13 cellular contexts compared by ENCODE assay signal in the genomic region with DNA sequence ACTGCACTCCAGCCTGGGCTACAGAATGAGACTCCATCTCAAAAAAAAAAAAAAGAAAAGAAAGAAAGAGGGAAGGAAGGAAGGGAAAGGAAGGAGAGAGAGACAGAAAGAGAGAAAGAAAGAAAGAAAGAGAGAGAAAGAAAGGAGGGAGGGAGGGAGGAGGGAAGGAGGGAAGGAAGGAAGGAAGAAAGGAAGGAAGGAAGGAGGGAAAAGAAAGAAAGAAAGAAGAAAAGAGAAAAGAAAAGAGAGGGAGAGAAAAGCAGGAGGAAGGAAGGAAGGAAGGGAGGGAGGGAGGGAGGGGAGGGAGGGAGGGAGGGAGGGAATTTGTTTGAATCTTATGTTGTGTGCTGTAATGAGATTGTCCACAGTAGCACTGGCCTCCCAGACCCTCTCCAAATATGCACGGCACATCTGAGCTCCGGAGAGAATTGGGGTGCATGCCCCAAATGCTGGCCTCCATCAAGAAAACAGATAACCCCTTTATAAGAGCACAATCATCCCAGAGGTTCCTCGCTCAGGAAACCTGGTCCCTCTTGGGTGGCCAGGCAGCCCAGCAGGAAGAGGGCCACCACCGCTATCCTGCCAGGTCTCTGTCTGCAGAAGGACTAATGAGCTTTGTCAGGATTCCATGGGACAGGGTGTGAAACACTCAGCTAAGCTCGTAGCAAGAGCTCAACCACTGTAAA. TPM values are rescaled to one million over a fixed set of nuclear protein-coding genes. Genes with fewer than 3 reads are reported as not detected.
DNase-seq lines count a peak whose midpoint lies in the region; ATAC-seq and TF ChIP-seq lines count a peak whose summit lies in the region.
"Had no signal": no experiment of that assay in that cellular context is flagged by ENCODE, and none has a peak within 500 bp of the region (broad histone marks: within the 10 kb centered on the region; RNA-seq: fewer than 3 reads in every experiment).

No MANE protein-coding gene starts in this region.

- H3K27me3 ChIP-seq in Peyer's patch: no peaks in the 10 kb centered on the region

- no peak overlapping the region for H3K4me3 ChIP-seq in Peyer's patch

- no peak for DNase-seq in activated CD8-positive, alpha-beta memory T cell treated with anti-CD3 and anti-CD28 coated beads, Interleukin-2, amount 10 ng/mL, durations not matched to agents 7 days and 5 days
- no peak for DNase-seq in activated CD8-positive, alpha-beta memory T cell treated with anti-CD3 and anti-CD28 coated beads, Interleukin-2, amount 50 U/mL, for 4 hours
- DNase-seq in Peyer's patch: peak in 1 of 3 donors; percentile 15
- DNase-seq in effector memory CD8-positive, alpha-beta T cell: no peak
- DNase-seq in hepatic stellate cell (ENCODE audit: low spot score): no peak
- DNase-seq in NCI-H2029 (lab: John Stamatoyannopoulos, UW): no peak
- DNase-seq in stimulated activated CD8-positive, alpha-beta memory T cell treated with anti-CD3 and anti-CD28 coated beads, Interleukin-4, amount 100 ng/mL, for 48 hours: no peak
- DNase-seq: NCI-H1436, nephron progenitor cell had no signal

- ATAC-seq in activated CD8-positive, alpha-beta memory T cell treated with anti-CD3 and anti-CD28 coated beads, Interleukin-2, amount 10 ng/mL, durations not matched to agents 7 days and 5 days: no peak
- ATAC-seq in effector memory CD8-positive, alpha-beta T cell (replicated peaks): no peak
- ATAC-seq in stimulated activated memory B cell treated with anti-CD40 and anti-IgM and Interleukin-4, amounts not matched to agents 10 μg/mL and 1 μg/mL and 100 μg/mL, for 72 hours: no peak

- CTCF ChIA-PET in activated CD8-positive, alpha-beta memory T cell treated with anti-CD3 and anti-CD28 coated beads, Interleukin-2, amount 10 ng/mL, durations not matched to agents 7 days and 5 days (lab: Charles Lee): interaction anchor here (1.2 to 9.4 kb wide), 8 partner anchors 10 to 131 kb away, joined by 5 to 239 read pairs (median 16); a partner anchor contains a TSS

- TF ChIP-seq POLR2A in Peyer's patch (IDR thresholded peaks at IDR 0.05): no peak

- peaks cover 2% of the 10 kb centered on the region for H3K9me3 Mint-ChIP-seq in activated CD8-positive, alpha-beta memory T cell treated with anti-CD3 and anti-CD28 coated beads, Interleukin-2, amount 10 ng/mL, durations not matched to agents 7 days and 5 days (ENCODE audit: low read depth)
- no peaks in the 10 kb centered on the region for H3K9me3 Mint-ChIP-seq in effector memory CD8-positive, alpha-beta T cell
- no peaks in the 10 kb centered on the region for H3K9me3 Mint-ChIP-seq in stimulated activated memory B cell treated with anti-CD40 and anti-IgM and Interleukin-4, amounts not matched to agents 10 μg/mL and 1 μg/mL and 100 μg/mL, for 72 hours
- H3K9me3 Mint-ChIP-seq: nephron progenitor cell had no signal

- no peak for TF ChIP-seq CTCF in Peyer's patch (IDR thresholded peaks at IDR 0.05)

- peaks cover 63% of the 10 kb centered on the region for H3K4me1 Mint-ChIP-seq in activated CD8-positive, alpha-beta memory T cell treated with anti-CD3 and anti-CD28 coated beads, Interleukin-2, amount 10 ng/mL, durations not matched to agents 7 days and 5 days
- H3K4me1 Mint-ChIP-seq in effector memory CD8-positive, alpha-beta T cell (ENCODE audit: low read depth in 2 of 2): peaks cover 16 to 20% of the 10 kb centered on the region in 2 donors
- H3K4me1 Mint-ChIP-seq in stimulated activated memory B cell treated with anti-CD40 and anti-IgM and Interleukin-4, amounts not matched to agents 10 μg/mL and 1 μg/mL and 100 μg/mL, for 72 hours: peaks cover 48% of the 10 kb centered on the region

- peak overlapping the region; percentile 88 for H3K4me3 Mint-ChIP-seq in activated CD8-positive, alpha-beta memory T cell treated with anti-CD3 and anti-CD28 coated beads, Interleukin-2, amount 10 ng/mL, durations not matched to agents 7 days and 5 days
- peak overlapping the region; percentile 80 to 87 for H3K4me3 Mint-ChIP-seq in effector memory CD8-positive, alpha-beta T cell
- no peak overlapping the region for H3K4me3 Mint-ChIP-seq in stimulated activated memory B cell treated with anti-CD40 and anti-IgM and Interleukin-4, amounts not matched to agents 10 μg/mL and 1 μg/mL and 100 μg/mL, for 72 hours
- H3K4me3 Mint-ChIP-seq: nephron progenitor cell had no signal

- no peaks in the 10 kb centered on the region for H3K27me3 Mint-ChIP-seq in activated CD8-positive, alpha-beta memory T cell treated with anti-CD3 and anti-CD28 coated beads, Interleukin-2, amount 10 ng/mL, durations not matched to agents 7 days and 5 days
- no peaks in the 10 kb centered on the region for H3K27me3 Mint-ChIP-seq in effector memory CD8-positive, alpha-beta T cell
- H3K27me3 Mint-ChIP-seq in stimulated activated memory B cell treated with anti-CD40 and anti-IgM and Interleukin-4, amounts not matched to agents 10 μg/mL and 1 μg/mL and 100 μg/mL, for 72 hours: no peaks in the 10 kb centered on the region

- peak overlapping the region; percentile 94 for H3K27ac Mint-ChIP-seq in activated CD8-positive, alpha-beta memory T cell treated with anti-CD3 and anti-CD28 coated beads, Interleukin-2, amount 10 ng/mL, durations not matched to agents 7 days and 5 days
- peak overlapping the region; percentile 92 to 93 for H3K27ac Mint-ChIP-seq in effector memory CD8-positive, alpha-beta T cell
- H3K27ac Mint-ChIP-seq in stimulated activated memory B cell treated with anti-CD40 and anti-IgM and Interleukin-4, amounts not matched to agents 10 μg/mL and 1 μg/mL and 100 μg/mL, for 72 hours: peak overlapping the region; percentile 93

- peaks cover 0 to 7% (median 3%) of the 10 kb centered on the region in 4 donors for H3K4me1 ChIP-seq in Peyer's patch

- H3K36me3 Mint-ChIP-seq in activated CD8-positive, alpha-beta memory T cell treated with anti-CD3 and anti-CD28 coated beads, Interleukin-2, amount 10 ng/mL, durations not matched to agents 7 days and 5 days: peaks cover 9% of the 10 kb centered on the region
- peaks cover 7% of the 10 kb centered on the region for H3K36me3 Mint-ChIP-seq in effector memory CD8-positive, alpha-beta T cell (ENCODE audit: insufficient read depth)
- no peaks in the 10 kb centered on the region for H3K36me3 Mint-ChIP-seq in stimulated activated memory B cell treated with anti-CD40 and anti-IgM and Interleukin-4, amounts not matched to agents 10 μg/mL and 1 μg/mL and 100 μg/mL, for 72 hours

- peak overlapping the region in 3 of 4 donors; percentile 58 to 89 (median 79) for H3K27ac ChIP-seq in Peyer's patch

- H3K9me3 ChIP-seq in Peyer's patch: no peaks in the 10 kb centered on the region

- no peaks in the 10 kb centered on the region for H3K36me3 ChIP-seq in Peyer's patch

RNA-seq across cellular contexts. Expression of a gene that starts 8.8 kb away (rescaled TPM):
- 100 to 1,000 TPM; 593 to 900 TPM for total RNA-seq in activated CD8-positive, alpha-beta memory T cell treated with anti-CD3 and anti-CD28 coated beads, Interleukin-2, amount 10 ng/mL, durations not matched to agents 7 days and 5 days
- total RNA-seq in Peyer's patch: 100 to 1,000 TPM; 123 to 226 (median 188) TPM

RNA-seq across cellular contexts. Expression of a gene that starts 32.2 kb away (rescaled TPM):
- total RNA-seq in activated CD8-positive, alpha-beta memory T cell treated with anti-CD3 and anti-CD28 coated beads, Interleukin-2, amount 10 ng/mL, durations not matched to agents 7 days and 5 days: not detected
- total RNA-seq in Peyer's patch: not detected
- total RNA-seq: astrocyte, glomerular endothelial cell, skeletal muscle tissue had no signal

RNA-seq across cellular contexts. Expression of a gene that starts 54.6 kb away (rescaled TPM):
- under 1 TPM; 0.15 to 0.19 TPM for total RNA-seq in activated CD8-positive, alpha-beta memory T cell treated with anti-CD3 and anti-CD28 coated beads, Interleukin-2, amount 10 ng/mL, durations not matched to agents 7 days and 5 days
- total RNA-seq in Peyer's patch: 1 to 10 TPM in 1 of 4 donors, under 1 TPM in 1, not detected in 2; 0.94 to 5.0 TPM
- total RNA-seq: skeletal muscle tissue had no signal

RNA-seq across cellular contexts. Expression of a gene that starts 55.5 kb away (rescaled TPM):
- under 1 TPM in 1 of 2 experiments, not detected in 1; 0.80 TPM for total RNA-seq in activated CD8-positive, alpha-beta memory T cell treated with anti-CD3 and anti-CD28 coated beads, Interleukin-2, amount 10 ng/mL, durations not matched to agents 7 days and 5 days
- 1 to 10 TPM in 1 of 4 donors, not detected in 3; 2.7 TPM for total RNA-seq in Peyer's patch
